In genomic region chr1:23002218-23002617, GRCh38 we compare ENCODE assay signal across 14 cellular contexts. TPM values are rescaled to one million over a fixed set of nuclear protein-coding genes. Genes with fewer than 3 reads are reported as not detected.
"Had no signal": no experiment of that assay in that cellular context is flagged by ENCODE, and none has a peak within 500 bp of the region (broad histone marks: within the 10 kb centered on the region; RNA-seq: fewer than 3 reads in every experiment).

No MANE protein-coding gene starts in this region.

RNA-seq across cellular contexts. Expression of gene TEX46, which starts 13.4 kb away (rescaled TPM):
- total RNA-seq: activated B cell treated with CpG ODN at 0.5 μM for 24 hours; activated CD4-positive, alpha-beta memory T cell treated with anti-CD3 and anti-CD28 coated beads for 36 hours; activated CD4-positive, alpha-beta memory T cell treated with anti-CD3 and anti-CD28 coated beads, Interleukin-2, amount 10 ng/mL, durations not matched to agents 7 days and 5 days; activated CD4-positive, alpha-beta T cell treated with anti-CD3 and anti-CD28 coated beads, Interleukin-2, amount 10 ng/mL, durations not matched to agents 24 days and 14 days; activated CD4-positive, alpha-beta T cell treated with anti-CD3 and anti-CD28 coated beads, Interleukin-2, amount 10 ng/mL, durations not matched to agents 7 days and 5 days; activated CD8-positive, alpha-beta memory T cell treated with anti-CD3 and anti-CD28 coated beads for 36 hours; activated CD8-positive, alpha-beta memory T cell treated with anti-CD3 and anti-CD28 coated beads, Interleukin-2, amount 10 ng/mL, durations not matched to agents 7 days and 5 days; activated CD8-positive, alpha-beta T cell treated with anti-CD3 and anti-CD28 coated beads for 36 hours; activated CD8-positive, alpha-beta T cell treated with anti-CD3 and anti-CD28 coated beads, Interleukin-2, amount 10 ng/mL, durations not matched to agents 7 days and 5 days; T-helper 1 cell treated with Interleukin-12 subunit alpha and Interleukin-12 subunit beta and Interleukin-4 antibody, amounts not matched to agents 30 ng/mL and 1 ng/mL, for 36 hours; T-helper 17 cell; T-helper 2 cell treated with Interferon-gamma antibody and Interleukin-4, amounts not matched to agents 100 ng/mL and 5 ng/mL, for 36 hours; WTC11 had no signal

RNA-seq across cellular contexts. Expression of gene LACTBL1, which starts 29.6 kb away (rescaled TPM):
- total RNA-seq: activated B cell treated with CpG ODN at 0.5 μM for 24 hours; activated CD4-positive, alpha-beta memory T cell treated with anti-CD3 and anti-CD28 coated beads for 36 hours; activated CD4-positive, alpha-beta memory T cell treated with anti-CD3 and anti-CD28 coated beads, Interleukin-2, amount 10 ng/mL, durations not matched to agents 7 days and 5 days; activated CD4-positive, alpha-beta T cell treated with anti-CD3 and anti-CD28 coated beads for 36 hours; activated CD4-positive, alpha-beta T cell treated with anti-CD3 and anti-CD28 coated beads, Interleukin-2, amount 10 ng/mL, durations not matched to agents 24 days and 14 days; activated CD4-positive, alpha-beta T cell treated with anti-CD3 and anti-CD28 coated beads, Interleukin-2, amount 10 ng/mL, durations not matched to agents 7 days and 5 days; activated CD8-positive, alpha-beta memory T cell treated with anti-CD3 and anti-CD28 coated beads for 36 hours; activated CD8-positive, alpha-beta memory T cell treated with anti-CD3 and anti-CD28 coated beads, Interleukin-2, amount 10 ng/mL, durations not matched to agents 7 days and 5 days; activated CD8-positive, alpha-beta T cell treated with anti-CD3 and anti-CD28 coated beads for 36 hours; activated CD8-positive, alpha-beta T cell treated with anti-CD3 and anti-CD28 coated beads, Interleukin-2, amount 10 ng/mL, durations not matched to agents 7 days and 5 days; T-helper 1 cell treated with Interleukin-12 subunit alpha and Interleukin-12 subunit beta and Interleukin-4 antibody, amounts not matched to agents 30 ng/mL and 1 ng/mL, for 36 hours; T-helper 17 cell; T-helper 2 cell treated with Interferon-gamma antibody and Interleukin-4, amounts not matched to agents 100 ng/mL and 5 ng/mL, for 36 hours; WTC11 had no signal
